Comparison of ENCODE assay signal across 34 cellular contexts in the genomic region with DNA sequence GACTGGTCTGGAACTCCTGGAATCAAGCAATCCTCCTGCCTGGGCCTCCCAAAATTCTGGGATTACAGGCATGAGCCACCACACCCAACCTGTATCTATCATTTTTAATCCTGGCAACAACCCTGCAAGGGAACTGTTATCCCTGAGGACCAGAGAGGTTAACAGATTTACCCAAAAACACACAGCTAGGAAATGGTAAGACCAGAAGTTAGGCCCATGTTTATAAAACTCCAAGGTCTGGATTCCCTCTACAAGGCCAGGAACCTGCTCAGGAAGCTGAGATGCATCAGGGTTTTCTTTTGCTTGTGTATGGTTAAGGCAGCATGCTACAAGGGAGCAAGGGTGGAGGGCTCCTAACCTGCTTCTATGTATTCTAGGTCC. TPM values are rescaled to one million over a fixed set of nuclear protein-coding genes. Genes with fewer than 3 reads are reported as not detected.
"Had no signal": no experiment of that assay in that cellular context is flagged by ENCODE, and none has a peak within 500 bp of the region (broad histone marks: within the 10 kb centered on the region; RNA-seq: fewer than 3 reads in every experiment).

No MANE protein-coding gene starts in this region.

- ATAC-seq: activated CD4-positive, alpha-beta T cell treated with anti-CD3 and anti-CD28 coated beads for 36 hours; activated CD4-positive, CD25-positive, alpha-beta regulatory T cell treated with anti-CD3 and anti-CD28 coated beads, Interleukin-2, amount 50 U/mL, for 24 hours; activated CD8-positive, alpha-beta T cell treated with anti-CD3 and anti-CD28 coated beads, Interleukin-2, amount 10 ng/mL, durations not matched to agents 7 days and 5 days; activated naive CD8-positive, alpha-beta T cell treated with anti-CD3 and anti-CD28 coated beads, Interleukin-2, amount 50 U/mL, for 24 hours; T-cell; WTC11 had no signal

- H3K9me3 Mint-ChIP-seq: activated CD4-positive, alpha-beta memory T cell treated with anti-CD3 and anti-CD28 coated beads, Interleukin-2, amount 10 ng/mL, durations not matched to agents 7 days and 5 days; activated CD4-positive, alpha-beta T cell treated with anti-CD3 and anti-CD28 coated beads, Interleukin-2, amount 10 ng/mL, durations not matched to agents 7 days and 5 days; activated naive CD4-positive, alpha-beta T cell treated with anti-CD3 and anti-CD28 coated beads, Interleukin-2, amount 10 ng/mL, durations not matched to agents 7 days and 5 days; activated naive CD4-positive, alpha-beta T cell treated with anti-CD3 and anti-CD28 coated beads, Interleukin-2, amount 50 U/mL, for 24 hours; activated naive CD8-positive, alpha-beta T cell treated with anti-CD3 and anti-CD28 coated beads, Interleukin-2, amount 10 ng/mL, durations not matched to agents 7 days and 5 days; activated naive CD8-positive, alpha-beta T cell treated with anti-CD3 and anti-CD28 coated beads, Interleukin-2, amount 50 U/mL, for 24 hours; activated T-cell treated with anti-CD3 and anti-CD28 coated beads, Interleukin-2, amount 50 U/mL, for 24 hours; activated T-helper 2 cell treated with anti-CD3 and anti-CD28 coated beads, Interferon-gamma antibody, Interleukin-2, Interleukin-4, amounts not matched to agents 10 μg/mL and 5 μg/mL and 100 μg/mL, durations not matched to agents 14 hours and 24 hours and 36 hours; T-cell; T-helper 2 cell treated with Interferon-gamma antibody and Interleukin-4, amounts not matched to agents 5 μg/mL and 100 μg/mL, for 36 hours; WTC11 had no signal

- H3K27ac Mint-ChIP-seq: activated CD4-positive, alpha-beta memory T cell treated with anti-CD3 and anti-CD28 coated beads, Interleukin-2, amount 10 ng/mL, durations not matched to agents 7 days and 5 days; activated CD4-positive, alpha-beta T cell treated with anti-CD3 and anti-CD28 coated beads, Interleukin-2, amount 10 ng/mL, durations not matched to agents 7 days and 5 days; activated CD8-positive, alpha-beta T cell treated with anti-CD3 and anti-CD28 coated beads, Interleukin-2, amount 10 ng/mL, durations not matched to agents 7 days and 5 days; activated naive CD4-positive, alpha-beta T cell treated with anti-CD3 and anti-CD28 coated beads, Interleukin-2, amount 50 U/mL, for 24 hours; activated naive CD8-positive, alpha-beta T cell; activated naive CD8-positive, alpha-beta T cell treated with anti-CD3 and anti-CD28 coated beads, Interleukin-2, amount 10 ng/mL, durations not matched to agents 7 days and 5 days; activated naive CD8-positive, alpha-beta T cell treated with anti-CD3 and anti-CD28 coated beads, Interleukin-2, amount 50 U/mL, for 24 hours; activated T-cell treated with anti-CD3 and anti-CD28 coated beads, Interleukin-2, amount 50 U/mL, for 24 hours; activated T-helper 2 cell treated with anti-CD3 and anti-CD28 coated beads, Interferon-gamma antibody, Interleukin-2, Interleukin-4, amounts not matched to agents 10 μg/mL and 5 μg/mL and 100 μg/mL, durations not matched to agents 14 hours and 24 hours and 36 hours; brain; T-cell; T-helper 2 cell treated with Interferon-gamma antibody and Interleukin-4, amounts not matched to agents 5 μg/mL and 100 μg/mL, for 36 hours; WTC11 had no signal

- DNase-seq: activated CD4-positive, alpha-beta memory T cell treated with anti-CD3 and anti-CD28 coated beads, Interleukin-2, amount 10 ng/mL, durations not matched to agents 7 days and 5 days; activated CD4-positive, alpha-beta T cell treated with anti-CD3 and anti-CD28 coated beads for 1 hour; activated CD4-positive, alpha-beta T cell treated with anti-CD3 and anti-CD28 coated beads for 36 hours; activated CD4-positive, alpha-beta T cell treated with anti-CD3 and anti-CD28 coated beads for 48 hours; activated CD4-positive, alpha-beta T cell treated with anti-CD3 and anti-CD28 coated beads, Interleukin-2, amount 10 ng/mL, durations not matched to agents 7 days and 5 days; activated CD4-positive, alpha-beta T cell treated with anti-CD3 and anti-CD28 coated beads, Interleukin-2, amount 50 U/mL, for 48 hours; activated CD4-positive, CD25-positive, alpha-beta regulatory T cell; activated CD8-positive, alpha-beta T cell treated with anti-CD3 and anti-CD28 coated beads, Interleukin-2, amount 10 ng/mL, durations not matched to agents 7 days and 5 days; activated effector memory CD4-positive, alpha-beta T cell treated with Interleukin-2 at 50 U/mL for 16 hours; activated gamma-delta T cell; activated naive CD4-positive, alpha-beta T cell treated with anti-CD3 and anti-CD28 coated beads, Interleukin-2, amount 10 ng/mL, durations not matched to agents 7 days and 5 days; activated naive CD4-positive, alpha-beta T cell treated with Interleukin-2 at 50 U/mL for 16 hours; activated naive CD8-positive, alpha-beta T cell treated with anti-CD3 and anti-CD28 coated beads, Interleukin-2, amount 10 ng/mL, durations not matched to agents 7 days and 5 days; activated naive CD8-positive, alpha-beta T cell treated with anti-CD3 and anti-CD28 coated beads, Interleukin-2, amount 50 U/mL, for 24 hours; activated T-cell treated with anti-CD3 and anti-CD28 coated beads, Interleukin-2, amount 50 U/mL, for 24 hours; activated T-cell treated with anti-CD3 and anti-CD28 coated beads, Interleukin-2, amount 50 U/mL, for 48 hours; amygdala; anterior cingulate cortex; central memory CD4-positive, alpha-beta T cell; cerebellar nuclear complex; colonic mucosa; T-cell; T-helper 2 cell; T-helper 9 cell; WERI-Rb-1 had no signal

- H3K9me3 ChIP-seq: ascending aorta, colonic mucosa had no signal

- H3K4me1 Mint-ChIP-seq: activated CD4-positive, alpha-beta T cell treated with anti-CD3 and anti-CD28 coated beads, Interleukin-2, amount 10 ng/mL, durations not matched to agents 7 days and 5 days; activated naive CD4-positive, alpha-beta T cell treated with anti-CD3 and anti-CD28 coated beads, Interleukin-2, amount 10 ng/mL, durations not matched to agents 7 days and 5 days; brain had no signal

- H3K36me3 Mint-ChIP-seq: activated naive CD4-positive, alpha-beta T cell treated with anti-CD3 and anti-CD28 coated beads, Interleukin-2, amount 10 ng/mL, durations not matched to agents 7 days and 5 days; activated naive CD4-positive, alpha-beta T cell treated with anti-CD3 and anti-CD28 coated beads, Interleukin-2, amount 50 U/mL, for 24 hours; activated naive CD8-positive, alpha-beta T cell; brain; WTC11 had no signal

- H3K4me3 Mint-ChIP-seq: activated CD4-positive, alpha-beta memory T cell treated with anti-CD3 and anti-CD28 coated beads, Interleukin-2, amount 10 ng/mL, durations not matched to agents 7 days and 5 days; activated CD4-positive, alpha-beta T cell treated with anti-CD3 and anti-CD28 coated beads for 36 hours; activated CD4-positive, alpha-beta T cell treated with anti-CD3 and anti-CD28 coated beads, Interleukin-2, amount 10 ng/mL, durations not matched to agents 7 days and 5 days; activated CD8-positive, alpha-beta T cell treated with anti-CD3 and anti-CD28 coated beads, Interleukin-2, amount 10 ng/mL, durations not matched to agents 7 days and 5 days; activated naive CD4-positive, alpha-beta T cell treated with anti-CD3 and anti-CD28 coated beads, Interleukin-2, amount 10 ng/mL, durations not matched to agents 7 days and 5 days; activated naive CD4-positive, alpha-beta T cell treated with anti-CD3 and anti-CD28 coated beads, Interleukin-2, amount 50 U/mL, for 24 hours; activated naive CD8-positive, alpha-beta T cell; activated naive CD8-positive, alpha-beta T cell treated with anti-CD3 and anti-CD28 coated beads, Interleukin-2, amount 10 ng/mL, durations not matched to agents 7 days and 5 days; activated naive CD8-positive, alpha-beta T cell treated with anti-CD3 and anti-CD28 coated beads, Interleukin-2, amount 50 U/mL, for 24 hours; activated T-cell treated with anti-CD3 and anti-CD28 coated beads, Interleukin-2, amount 50 U/mL, for 24 hours; brain; T-cell; T-helper 2 cell treated with Interferon-gamma antibody and Interleukin-4, amounts not matched to agents 5 μg/mL and 100 μg/mL, for 36 hours; WTC11 had no signal

- H3K4me1 ChIP-seq: colonic mucosa had no signal

- H3K27ac ChIP-seq: ascending aorta, colonic mucosa, WERI-Rb-1 had no signal

- H3K4me3 ChIP-seq: ascending aorta, colonic mucosa had no signal

- H3K36me3 ChIP-seq: ascending aorta, colonic mucosa, WERI-Rb-1 had no signal

- H3K27me3 ChIP-seq: colonic mucosa had no signal

RNA-seq across cellular contexts. Expression of gene TTC39A, which starts 17.8 kb away (rescaled TPM):
- total RNA-seq: activated CD4-positive, alpha-beta memory T cell treated with anti-CD3 and anti-CD28 coated beads, Interleukin-2, amount 10 ng/mL, durations not matched to agents 7 days and 5 days; activated CD4-positive, alpha-beta T cell treated with anti-CD3 and anti-CD28 coated beads, Interleukin-2, amount 10 ng/mL, durations not matched to agents 7 days and 5 days; activated CD8-positive, alpha-beta T cell treated with anti-CD3 and anti-CD28 coated beads, Interleukin-2, amount 10 ng/mL, durations not matched to agents 7 days and 5 days; activated naive CD8-positive, alpha-beta T cell treated with anti-CD3 and anti-CD28 coated beads, Interleukin-2, amount 10 ng/mL, durations not matched to agents 7 days and 5 days; ascending aorta; T-helper 1 cell treated with Interleukin-12 subunit alpha and Interleukin-12 subunit beta and Interleukin-4 antibody, amounts not matched to agents 30 ng/mL and 1 ng/mL, for 36 hours had no signal
